Comparison of ENCODE assay signal across 21 cellular contexts in genomic region chr5:173704615-173705511, GRCh38.
DNase-seq lines count a peak whose midpoint lies in the region; ATAC-seq, FAIRE-seq and TF ChIP-seq lines count a peak whose summit lies in the region.
"Had no signal": no experiment of that assay in that cellular context is flagged by ENCODE, and none has a peak within 500 bp of the region (broad histone marks: within the 10 kb centered on the region; RNA-seq: fewer than 3 reads in every experiment).

No MANE protein-coding gene starts in this region.

- peaks cover 0 to 12% of the 10 kb centered on the region in 2 donors for H3K4me1 ChIP-seq in adrenal gland (replicated peaks in 1 of 2)

- CTCF ChIA-PET in WTC11 (lab: Charles Lee) = no interaction called here

- intact Hi-C loops in left cardiac atrium (cut with DNase I) = loop anchor here in 1 of 2 donors (5.0 kb wide), 1 partner anchor 52 kb away; no protein-coding TSS in a partner anchor
- intact Hi-C loops in left ventricle myocardium superior (cut with micrococcal nuclease) = no loop called here
- intact Hi-C loops in adrenal gland (cut with DNase I) = no loop called here

- no peak overlapping the region for H3K27ac Mint-ChIP-seq in nephron progenitor cell
- no peak overlapping the region for H3K27ac Mint-ChIP-seq in WTC11
- H3K27ac Mint-ChIP-seq: CD4-positive, alpha-beta T cell; HFFc6 had no signal

- H3K36me3 Mint-ChIP-seq in nephron progenitor cell (ENCODE audit: low read depth) (no peaks in the 10 kb centered on the region), WTC11 (no peaks in the 10 kb centered on the region)

- WGBS in adrenal gland, 4 donors = 60 to 71% (median 63%) methylated on average over 22 of the region's 22 CpGs

- no peaks in the 10 kb centered on the region for H3K9me3 Mint-ChIP-seq in nephron progenitor cell
- no peaks in the 10 kb centered on the region for H3K9me3 Mint-ChIP-seq in WTC11
- H3K9me3 Mint-ChIP-seq: CD4-positive, alpha-beta T cell; H9; HFFc6 had no signal

- H3K4me1 Mint-ChIP-seq in nephron progenitor cell (peaks cover 59% of the 10 kb centered on the region), WTC11 (peaks cover 20% of the 10 kb centered on the region)

- POLR2A ChIA-PET in WTC11 (lab: Charles Lee) = no interaction called here

- H3K36me3 ChIP-seq in adrenal gland (replicated peaks in 1 of 2) = no peaks in the 10 kb centered on the region

- FAIRE-seq in GM12892 (lab: Jason Lieb, UNC) = no peak
- FAIRE-seq: GM12878 had no signal

- peak overlapping the region; percentile 17 to 69 (median 66) for H3K27ac ChIP-seq in adrenal gland

- H3K4me3 Mint-ChIP-seq in nephron progenitor cell = peak overlapping the region; percentile 11
- no peak overlapping the region for H3K4me3 Mint-ChIP-seq in WTC11
- H3K4me3 Mint-ChIP-seq: CD4-positive, alpha-beta T cell; H9; HFFc6 had no signal

- H3K27me3 ChIP-seq in adrenal gland = no peaks in the 10 kb centered on the region

- no peak for TF ChIP-seq CTCF in adrenal gland (IDR thresholded peaks at IDR 0.05)
- TF ChIP-seq CTCF in nephron progenitor cell (IDR thresholded peaks at IDR 0.05) = no peak
- TF ChIP-seq CTCF in WTC11 (IDR thresholded peaks at IDR 0.05) = no peak

- peak in 1 of 2 donors; percentile 40 for ATAC-seq in left cardiac atrium
- ATAC-seq in left ventricle myocardium superior = no peak
- ATAC-seq in WTC11 = no peak
- ATAC-seq: GM12878, Right ventricle myocardium inferior had no signal

- TF ChIP-seq POLR2A in adrenal gland (IDR thresholded peaks at IDR 0.05) (no peak), GM12892 (IDR thresholded peaks at IDR 0.05; ENCODE audit: low read depth, low read length) (no peak)

- no peaks in the 10 kb centered on the region for H3K9me3 ChIP-seq in adrenal gland (replicated peaks in 1 of 3)

- H3K27me3 Mint-ChIP-seq in nephron progenitor cell (ENCODE audit: low read depth, poor library complexity) (peaks cover 20% of the 10 kb centered on the region), WTC11 (ENCODE audit: low read depth) (no peaks in the 10 kb centered on the region)
- H3K27me3 Mint-ChIP-seq: CD4-positive, alpha-beta T cell had no signal

- no peak overlapping the region for H3K4me3 ChIP-seq in adrenal gland
- H3K4me3 ChIP-seq: GM12878 had no signal

- DNase-seq in left cardiac atrium (peak; percentile 52), left ventricle myocardium superior (no peak), adrenal gland (peak in 6 of 7 donors; percentile 51 to 86 (median 60)), nephron progenitor cell (no peak), GM12892 (ENCODE audit: insufficient read length) (no peak), WTC11 (ENCODE audit: low spot score) (no peak), NOMO-1 treated with DMSO at 0.1 percent for 48 hours (lab: John Stamatoyannopoulos, UW; ENCODE audit: unreplicated experiment) (no peak)
- DNase-seq: CD4-positive, alpha-beta T cell; COR-L47; DMS79; H9; HFFc6; MM.1S; NCI-H1048; NCI-H1436; NCI-H187 treated with DMSO at 0.1 percent for 48 hours; NCI-H2107; NCI-H69; OCI-M1 had no signal

TF ChIP-seq in WTC11, 78 proteins besides CTCF, POLR2A, EP300 and RAD21:
- TF ChIP-seq USF2 (CRISPR knock-in tag; IDR thresholded peaks at IDR 0.05) (no peak), NR3C1 (CRISPR knock-in tag; conservative IDR thresholded peaks at IDR 0.05; ENCODE audit: low read depth) (no peak), PRDM15 (CRISPR knock-in tag; IDR thresholded peaks at IDR 0.05) (no peak), MXD4 (CRISPR knock-in tag; IDR thresholded peaks at IDR 0.05; ENCODE audit: borderline replicate concordance) (no peak), ZNF232 (CRISPR knock-in tag; IDR thresholded peaks at IDR 0.05) (no peak), FOXP4 (CRISPR knock-in tag; IDR thresholded peaks at IDR 0.05) (no peak), ZNF219 (CRISPR knock-in tag; IDR thresholded peaks at IDR 0.05; ENCODE audit: borderline replicate concordance) (no peak), ELF4 (CRISPR knock-in tag; IDR thresholded peaks at IDR 0.05; ENCODE audit: low read depth) (no peak), ZNF281 (CRISPR knock-in tag; IDR thresholded peaks at IDR 0.05) (no peak)

Comparison
In these comparisons a context has a peak if more than half of its experiments do, and no peak if none do; other contexts are left out.
1. DNase-seq: peak in left cardiac atrium (single experiment) and adrenal gland (6 of 7); none in left ventricle myocardium superior (single experiment), nephron progenitor cell (single experiment), GM12892 (single experiment), WTC11 (single experiment) and NOMO-1 treated with DMSO at 0.1 percent for 48 hours (single experiment).